Comparison of ENCODE assay signal across 10 cellular contexts in genomic region chr2:64943387-64944150, GRCh38. TPM values are rescaled to one million over a fixed set of nuclear protein-coding genes. Genes with fewer than 3 reads are reported as not detected.
DNase-seq lines count a peak whose midpoint lies in the region; ATAC-seq and TF ChIP-seq lines count a peak whose summit lies in the region.
"Had no signal": no experiment of that assay in that cellular context is flagged by ENCODE, and none has a peak within 500 bp of the region (broad histone marks: within the 10 kb centered on the region; RNA-seq: fewer than 3 reads in every experiment).

No MANE protein-coding gene starts in this region.

- no peak overlapping the region for H2BK120ac ChIP-seq in trophoblast cell (ENCODE audit: insufficient read depth, low read length, poor library complexity)

- no peak overlapping the region for H3K18ac ChIP-seq in trophoblast cell (ENCODE audit: low read length)

- no peak overlapping the region for H3K9ac ChIP-seq in trophoblast cell (ENCODE audit: low read length)

- no peaks in the 10 kb centered on the region for H3K36me3 Mint-ChIP-seq in activated T-helper 17 cell treated with anti-CD3 and anti-CD28 coated beads, Interleukin-2, amount 50 U/mL, for 72 hours (ENCODE audit: low read depth)
- no peaks in the 10 kb centered on the region for H3K36me3 Mint-ChIP-seq in stimulated activated effector memory CD8-positive, alpha-beta T cell treated with anti-CD3 and anti-CD28 coated beads, Interleukin-12 subunit alpha, Interleukin-12 subunit beta, amount 100 ng/mL, for 72 hours
- H3K36me3 Mint-ChIP-seq: activated CD4-positive, alpha-beta memory T cell treated with anti-CD3 and anti-CD28 coated beads for 36 hours had no signal

- no peak overlapping the region for H3K23ac ChIP-seq in trophoblast cell (ENCODE audit: low read length)

- no peak overlapping the region for H2AFZ ChIP-seq in trophoblast cell (ENCODE audit: insufficient read depth, low read length, poor library complexity)

- H4K12ac ChIP-seq in trophoblast cell (ENCODE audit: low read depth, low read length): no peak overlapping the region

- H3K4ac ChIP-seq in trophoblast cell (ENCODE audit: low read depth, low read length): no peak overlapping the region

- H4K91ac ChIP-seq in trophoblast cell (ENCODE audit: low read depth, low read length): no peak overlapping the region

- H3K27ac ChIP-seq in right atrium auricular region (no peak overlapping the region), trophoblast cell (ENCODE audit: low read depth, low read length) (no peak overlapping the region)

- H3K79me1 ChIP-seq in trophoblast cell (ENCODE audit: low read length): no peaks in the 10 kb centered on the region

- no CpG with 5 or more reads among the region's 12 CpGs for WGBS in trophoblast cell (ENCODE audit: extremely low coverage, insufficient coverage, insufficient read length)

- no peak overlapping the region for H2AK5ac ChIP-seq in trophoblast cell (ENCODE audit: low read length)

- peak overlapping the region; percentile 97 for H3K27ac Mint-ChIP-seq in activated T-helper 17 cell treated with anti-CD3 and anti-CD28 coated beads, Interleukin-2, amount 50 U/mL, for 72 hours
- peak overlapping the region; percentile 82 for H3K27ac Mint-ChIP-seq in stimulated activated effector memory CD8-positive, alpha-beta T cell treated with anti-CD3 and anti-CD28 coated beads, Interleukin-12 subunit alpha, Interleukin-12 subunit beta, amount 100 ng/mL, for 72 hours
- H3K27ac Mint-ChIP-seq: activated CD4-positive, alpha-beta memory T cell treated with anti-CD3 and anti-CD28 coated beads for 36 hours; progenitor cell of endocrine pancreas had no signal

- H3K4me1 ChIP-seq in right atrium auricular region (peaks cover 0 to 7% of the 10 kb centered on the region in 2 donors), trophoblast cell (ENCODE audit: control insufficient read depth in 1 of 2, insufficient read depth in 2 of 2, low read length in 2 of 2) (no peaks in the 10 kb centered on the region)

- H3K27me3 Mint-ChIP-seq in activated T-helper 17 cell treated with anti-CD3 and anti-CD28 coated beads, Interleukin-2, amount 50 U/mL, for 72 hours: peaks cover 3% of the 10 kb centered on the region
- H3K27me3 Mint-ChIP-seq: activated CD4-positive, alpha-beta memory T cell treated with anti-CD3 and anti-CD28 coated beads for 36 hours had no signal

- no peak for TF ChIP-seq CTCF in right atrium auricular region (IDR thresholded peaks at IDR 0.05)

- DNase-seq in H4 (ENCODE audit: low spot score) (peak; percentile 87), right atrium auricular region (ENCODE audit: low spot score) (peak; percentile 62), NCI-H526 treated with DMSO at 0.1 percent for 48 hours (lab: John Stamatoyannopoulos, UW) (no peak), NCI-H774 (lab: John Stamatoyannopoulos, UW) (no peak), Kasumi-1 (lab: John Stamatoyannopoulos, UW) (no peak), trophoblast cell (no peak)
- no peak for DNase-seq in stimulated activated effector memory CD8-positive, alpha-beta T cell treated with anti-CD3 and anti-CD28 coated beads, Interleukin-12 subunit alpha, Interleukin-12 subunit beta, amount 100 ng/mL, for 72 hours (ENCODE audit: low spot score in 2 of 2)
- DNase-seq: activated CD4-positive, alpha-beta memory T cell treated with anti-CD3 and anti-CD28 coated beads for 36 hours had no signal

- H3K27me3 ChIP-seq in right atrium auricular region (no peaks in the 10 kb centered on the region), trophoblast cell (ENCODE audit: insufficient read depth, low read length) (no peaks in the 10 kb centered on the region)

- no peaks in the 10 kb centered on the region for H3K9me3 ChIP-seq in right atrium auricular region
- H3K9me3 ChIP-seq in trophoblast cell (ENCODE audit: insufficient read depth, low read depth, low read length): no peaks in the 10 kb centered on the region

- no peak overlapping the region for H3K14ac ChIP-seq in trophoblast cell (ENCODE audit: low read length)

- H3K36me3 ChIP-seq in right atrium auricular region: no peaks in the 10 kb centered on the region
- H3K36me3 ChIP-seq in trophoblast cell (ENCODE audit: control insufficient read depth in 1 of 2, insufficient read depth in 2 of 2, low read length in 2 of 2): no peaks in the 10 kb centered on the region

- no peak for ATAC-seq in activated T-helper 17 cell treated with anti-CD3 and anti-CD28 coated beads, Interleukin-2, amount 50 U/mL, for 72 hours (replicated peaks)
- ATAC-seq in stimulated activated effector memory CD8-positive, alpha-beta T cell treated with anti-CD3 and anti-CD28 coated beads, Interleukin-12 subunit alpha, Interleukin-12 subunit beta, amount 100 ng/mL, for 72 hours: no peak

- peaks cover 47% of the 10 kb centered on the region for H3K4me1 Mint-ChIP-seq in activated T-helper 17 cell treated with anti-CD3 and anti-CD28 coated beads, Interleukin-2, amount 50 U/mL, for 72 hours
- H3K4me1 Mint-ChIP-seq in stimulated activated effector memory CD8-positive, alpha-beta T cell treated with anti-CD3 and anti-CD28 coated beads, Interleukin-12 subunit alpha, Interleukin-12 subunit beta, amount 100 ng/mL, for 72 hours: peaks cover 56% of the 10 kb centered on the region

- H3K79me2 ChIP-seq in trophoblast cell (ENCODE audit: control insufficient read depth, insufficient read depth, low read length, poor library complexity): no peaks in the 10 kb centered on the region

- no peak overlapping the region for H3K4me3 Mint-ChIP-seq in activated T-helper 17 cell treated with anti-CD3 and anti-CD28 coated beads, Interleukin-2, amount 50 U/mL, for 72 hours
- no peak overlapping the region for H3K4me3 Mint-ChIP-seq in stimulated activated effector memory CD8-positive, alpha-beta T cell treated with anti-CD3 and anti-CD28 coated beads, Interleukin-12 subunit alpha, Interleukin-12 subunit beta, amount 100 ng/mL, for 72 hours
- H3K4me3 Mint-ChIP-seq: activated CD4-positive, alpha-beta memory T cell treated with anti-CD3 and anti-CD28 coated beads for 36 hours had no signal

- H2BK5ac ChIP-seq in trophoblast cell (ENCODE audit: low read depth, low read length, poor library complexity): no peak overlapping the region

- no peak overlapping the region for H2BK12ac ChIP-seq in trophoblast cell (ENCODE audit: low read length)

- peaks cover 5% of the 10 kb centered on the region for H3K9me3 Mint-ChIP-seq in activated T-helper 17 cell treated with anti-CD3 and anti-CD28 coated beads, Interleukin-2, amount 50 U/mL, for 72 hours
- H3K9me3 Mint-ChIP-seq in stimulated activated effector memory CD8-positive, alpha-beta T cell treated with anti-CD3 and anti-CD28 coated beads, Interleukin-12 subunit alpha, Interleukin-12 subunit beta, amount 100 ng/mL, for 72 hours: no peaks in the 10 kb centered on the region
- H3K9me3 Mint-ChIP-seq: activated CD4-positive, alpha-beta memory T cell treated with anti-CD3 and anti-CD28 coated beads for 36 hours had no signal

- H4K8ac ChIP-seq in trophoblast cell (ENCODE audit: low read depth, low read length): no peak overlapping the region

- H3K4me3 ChIP-seq in right atrium auricular region: no peak overlapping the region
- no peak overlapping the region for H3K4me3 ChIP-seq in trophoblast cell (ENCODE audit: low read depth, low read length)

- no peak overlapping the region for H3K4me2 ChIP-seq in trophoblast cell (ENCODE audit: low read length)

RNA-seq across cellular contexts. Expression of gene SLC1A4, which starts 45.6 kb away (rescaled TPM):
- 27.0 and 30.1 TPM in 2 replicates for total RNA-seq in H4 (2014; rRNA removed; shearing (Covaris generic))
- 10 to 100 TPM in 1 of 2 donors, 1 to 10 TPM in 1; 8.0 to 44.3 TPM for total RNA-seq in activated T-helper 17 cell treated with anti-CD3 and anti-CD28 coated beads, Interleukin-2, amount 50 U/mL, for 72 hours
- total RNA-seq in right atrium auricular region: 1 to 10 TPM; 2.2 to 6.0 TPM
- 0.50 and 0.81 TPM in 2 replicates for polyA plus RNA-seq in trophoblast cell (2013)

Comparison
In these comparisons a context has a peak if more than half of its experiments do, and no peak if none do; other contexts are left out.
1. DNase-seq: peak in H4 (single experiment) and right atrium auricular region (single experiment); none in stimulated activated effector memory CD8-positive, alpha-beta T cell treated with anti-CD3 and anti-CD28 coated beads, Interleukin-12 subunit alpha, Interleukin-12 subunit beta, amount 100 ng/mL, for 72 hours (0 of 2), NCI-H526 treated with DMSO at 0.1 percent for 48 hours (single experiment), NCI-H774 (single experiment), Kasumi-1 (0 of 2) and trophoblast cell (0 of 2).